In the genomic region with DNA sequence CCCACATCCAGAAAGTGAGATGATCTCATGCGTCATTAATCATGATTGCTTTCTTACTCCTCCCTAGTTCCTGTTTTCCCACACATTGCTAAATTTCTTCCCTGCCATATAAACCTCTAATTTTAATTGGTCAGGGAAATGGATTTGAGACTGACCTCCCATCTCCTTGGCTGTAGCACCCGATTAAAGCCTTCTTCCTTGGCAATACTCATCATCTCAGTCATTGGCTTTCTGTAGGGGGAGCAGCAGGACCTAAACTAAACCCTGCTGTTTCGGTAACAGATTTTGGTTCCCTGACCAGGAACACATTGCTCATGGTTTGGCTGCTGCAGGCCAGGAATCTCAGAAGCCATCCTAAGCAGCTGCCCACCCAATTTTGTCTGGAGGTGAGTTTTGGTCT, we compare ENCODE assay signal across 20 cellular contexts.
DNase-seq lines count a peak whose midpoint lies in the region; ATAC-seq, FAIRE-seq and TF ChIP-seq lines count a peak whose summit lies in the region.
"Had no signal": no experiment of that assay in that cellular context is flagged by ENCODE, and none has a peak within 500 bp of the region (broad histone marks: within the 10 kb centered on the region; RNA-seq: fewer than 3 reads in every experiment).

No MANE protein-coding gene starts in this region.

- no peaks in the 10 kb centered on the region for H3K79me2 ChIP-seq in HepG2 (ENCODE audit: insufficient read depth, low read length)

- H2AFZ ChIP-seq in HepG2 (ENCODE audit: low read length): no peak overlapping the region
- H2AFZ ChIP-seq: GM23338 had no signal

- CTCF ChIA-PET in HepG2 (lab: Yijun Ruan, JAX; ENCODE audit: low intra/inter-chr PET ratio, low total read pairs): no interaction called here

- TF ChIP-seq CTCF in HepG2 (CRISPR knock-in tag; IDR thresholded peaks at IDR 0.05): no peak
- no peak for TF ChIP-seq CTCF in right lobe of liver (IDR thresholded peaks at IDR 0.05)
- TF ChIP-seq CTCF in fibroblast of mammary gland (conservative IDR thresholded peaks at IDR 0.05; ENCODE audit: control insufficient read depth, insufficient read depth, low read depth, low read length): no peak

- H4K20me1 ChIP-seq in HepG2 (ENCODE audit: insufficient read depth, low read length): no peaks in the 10 kb centered on the region

- TF ChIP-seq RAD21 in HepG2 (CRISPR knock-in tag; IDR thresholded peaks at IDR 0.05): no peak

- TF ChIP-seq POLR2A in HepG2 (IDR thresholded peaks at IDR 0.05; ENCODE audit: insufficient read depth in 1 of 2, low read depth in 2 of 2, low read length in 2 of 2) (no peak), right lobe of liver (IDR thresholded peaks at IDR 0.05) (no peak)

- POLR2A ChIA-PET in HepG2 (lab: Yijun Ruan, JAX): no interaction called here

- no peak for ATAC-seq in HepG2
- no peak for ATAC-seq in right lobe of liver
- no peak for ATAC-seq in GM19467 (IDR thresholded peaks at IDR 0.05; ENCODE audit: unreplicated experiment)
- ATAC-seq: CD8-positive, alpha-beta T cell; GM23338 had no signal

- intact Hi-C loops in HepG2 (cut with micrococcal nuclease; ENCODE audit: unreplicated experiment) (no loop called here), right lobe of liver (cut with DNase I) (no loop called here)

- in situ Hi-C loops in HepG2 (cut with HindIII; ENCODE audit: extremely low pct_ligation_motif_present, low pct_unique_long_range_greater_than_20kb): no loop called here

- H3K4me1 ChIP-seq in HepG2 (ENCODE audit: insufficient read depth, low read length) (no peaks in the 10 kb centered on the region), right lobe of liver (no peaks in the 10 kb centered on the region)
- H3K4me1 ChIP-seq: Caco-2, HAP-1 had no signal

- no peak overlapping the region for H3K9ac ChIP-seq in HepG2 (ENCODE audit: insufficient read depth, low read depth, low read length)

- H3K36me3 ChIP-seq in HepG2 (replicated peaks in 1 of 2; ENCODE audit: control insufficient read depth in 1 of 2, insufficient read depth in 2 of 2, low read length in 2 of 2) (no peaks in the 10 kb centered on the region), right lobe of liver (no peaks in the 10 kb centered on the region)
- H3K36me3 ChIP-seq: HAP-1 had no signal

- WGBS in HepG2 (ENCODE audit: low lambda C conversion rate): 51% methylated on average over 3 of the region's 3 CpGs
- WGBS in right lobe of liver (ENCODE audit: insufficient coverage, low coverage, low lambda C conversion rate, missing lambda C conversion rate): 89% methylated on average over 3 of the region's 3 CpGs

- no peak overlapping the region for H3K4me2 ChIP-seq in HepG2 (ENCODE audit: low read depth, low read length)
- H3K4me2 ChIP-seq: GM23338 had no signal

- H3K9me3 ChIP-seq in HepG2 (ENCODE audit: low read length) (peaks cover 57% of the 10 kb centered on the region), right lobe of liver (no peaks in the 10 kb centered on the region)

- DNase-seq in HepG2 (ENCODE audit: low spot score): no peak
- no peak for DNase-seq in right lobe of liver
- DNase-seq in MV-4-11 (lab: John Stamatoyannopoulos, UW): peak; percentile 83
- DNase-seq in amniotic epithelial cell (ENCODE audit: low read depth): peak; percentile 22
- peak; percentile 16 for DNase-seq in fibroblast of mammary gland (ENCODE audit: low read depth)
- DNase-seq in activated CD8-positive, alpha-beta memory T cell treated with anti-CD3 and anti-CD28 coated beads, Interleukin-2, amount 50 U/mL, for 4 hours: no peak
- no peak for DNase-seq in GM19240 (ENCODE audit: insufficient read length, low spot score)
- DNase-seq: C1 segment of cervical spinal cord; Caco-2; CD4-positive, CD25-positive, alpha-beta regulatory T cell; CD8-positive, alpha-beta T cell; DMS 273 treated with DMSO at 0.1 percent for 48 hours; DND-41; HFFc6 had no signal

- no peaks in the 10 kb centered on the region for H3K27me3 ChIP-seq in HepG2 (ENCODE audit: control insufficient read depth in 1 of 2, insufficient read depth in 2 of 2, low read length in 2 of 2)
- no peaks in the 10 kb centered on the region for H3K27me3 ChIP-seq in right lobe of liver

- no peak for FAIRE-seq in HepG2 (lab: Jason Lieb, UNC)
- FAIRE-seq: D721Med, G401.6, GM12892 had no signal

- H3K4me3 ChIP-seq in HepG2 (replicated peaks in 1 of 3; ENCODE audit: insufficient read depth in 1 of 3, low read depth in 2 of 3, low read length in 3 of 3): no peak overlapping the region
- H3K4me3 ChIP-seq in right lobe of liver: no peak overlapping the region
- H3K4me3 ChIP-seq in fibroblast of mammary gland (ENCODE audit: control insufficient read depth, low read depth, low read length): no peak overlapping the region
- H3K4me3 ChIP-seq: GM23338, HAP-1 had no signal

- no peak for TF ChIP-seq EP300 in HepG2 (IDR thresholded peaks at IDR 0.05; ENCODE audit: low read depth in 2 of 2, low read length in 2 of 2)
- no peak for TF ChIP-seq EP300 in HepG2 (CRISPR knock-in tag; IDR thresholded peaks at IDR 0.05; ENCODE audit: borderline replicate concordance)

- H3K27ac ChIP-seq in HepG2 (ENCODE audit: extremely low read length, insufficient read depth, low read length) (no peak overlapping the region), right lobe of liver (no peak overlapping the region)

- no TSS peak for BruUV-seq in HepG2 (replicated peaks; lab: Mats Ljungman, UMichigan)

TF ChIP-seq in HepG2, 621 proteins besides CTCF, POLR2A, EP300 and RAD21:
- peak; percentile 100 for TF ChIP-seq ZNF124 (CRISPR knock-in tag; IDR thresholded peaks at IDR 0.05)
- no peak for TF ChIP-seq TP53 (CRISPR knock-in tag; conservative IDR thresholded peaks at IDR 0.05)
- TF ChIP-seq, protein P1, sequence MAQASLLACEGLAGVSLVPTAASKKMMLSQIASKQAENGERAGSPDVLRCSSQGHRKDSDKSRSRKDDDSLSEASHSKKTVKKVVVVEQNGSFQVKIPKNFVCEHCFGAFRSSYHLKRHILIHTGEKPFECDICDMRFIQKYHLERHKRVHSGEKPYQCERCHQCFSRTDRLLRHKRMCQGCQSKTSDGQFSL (CRISPR knock-in tag; IDR thresholded peaks at IDR 0.05): no peak
- TF ChIP-seq YEATS4 (CRISPR knock-in tag; IDR thresholded peaks at IDR 0.05; ENCODE audit: borderline replicate concordance): no peak
- TF ChIP-seq RAD51 (IDR thresholded peaks at IDR 0.05; ENCODE audit: borderline replicate concordance): no peak

Comparison
In these comparisons a context has a peak if more than half of its experiments do, and no peak if none do; other contexts are left out.
1. DNase-seq: peak in MV-4-11 (single experiment), amniotic epithelial cell (single experiment) and fibroblast of mammary gland (single experiment); none in HepG2 (single experiment), right lobe of liver (0 of 3), activated CD8-positive, alpha-beta memory T cell treated with anti-CD3 and anti-CD28 coated beads, Interleukin-2, amount 50 U/mL, for 4 hours (single experiment) and GM19240 (single experiment).